In the genomic region with DNA sequence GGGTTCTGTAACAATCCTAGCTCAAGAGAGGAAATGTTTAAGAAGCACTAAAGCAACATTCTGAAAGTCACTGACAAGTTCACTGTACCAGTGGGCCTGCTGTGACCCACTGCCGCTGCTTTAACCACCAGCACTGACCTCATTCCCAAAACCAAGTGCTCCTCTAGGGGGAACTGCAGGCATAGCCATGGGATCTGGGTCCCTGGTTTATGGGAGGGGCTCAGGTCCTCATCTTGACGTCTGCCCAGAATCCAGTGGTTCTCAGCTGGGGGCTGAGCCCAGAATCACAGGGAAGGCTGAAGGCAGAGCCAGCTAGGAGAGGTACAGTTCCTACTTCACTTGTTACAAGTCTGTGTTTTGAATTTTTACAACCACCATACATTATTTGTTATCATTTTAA, we compare ENCODE assay signal across 10 cellular contexts. TPM values are rescaled to one million over a fixed set of nuclear protein-coding genes. Genes with fewer than 3 reads are reported as not detected.
DNase-seq lines count a peak whose midpoint lies in the region; ATAC-seq, FAIRE-seq and TF ChIP-seq lines count a peak whose summit lies in the region.
"Had no signal": no experiment of that assay in that cellular context is flagged by ENCODE, and none has a peak within 500 bp of the region (broad histone marks: within the 10 kb centered on the region; RNA-seq: fewer than 3 reads in every experiment).

No MANE protein-coding gene starts in this region.

- H3K9me3 ChIP-seq in A549: no peaks in the 10 kb centered on the region
- H3K9me3 ChIP-seq: body of pancreas had no signal

- CTCF ChIA-PET in A549 (lab: Yijun Ruan, JAX): interaction anchor here (0.7 to 2.9 kb wide), 13 partner anchors 11 to 148 kb away, joined by 3 to 20 read pairs (median 4); a partner anchor contains a TSS

- 53% methylated on average over 2 of the region's 2 CpGs for WGBS in A549 (ENCODE audit: missing lambda C conversion rate)

- no peak for TF ChIP-seq EP300 in A549 (IDR thresholded peaks at IDR 0.05)

- TF ChIP-seq CTCF in A549 (IDR thresholded peaks at IDR 0.05): peak; percentile 31; the same call in 2 of the 3 replicates
- no peak for TF ChIP-seq CTCF in HL-60 (IDR thresholded peaks at IDR 0.05; ENCODE audit: insufficient read depth, low read length)
- TF ChIP-seq CTCF in astrocyte of the cerebellum (IDR thresholded peaks at IDR 0.05; ENCODE audit: low read depth, low read length, missing control alignments): peak; percentile 68

- in situ Hi-C loops in astrocyte of the cerebellum (cut with HindIII; ENCODE audit: low sequenced_read_pairs): no loop called here

- no peak overlapping the region for H3K4me2 ChIP-seq in A549

- POLR2A ChIA-PET in A549 (lab: Yijun Ruan, JAX): no interaction called here

- no peaks in the 10 kb centered on the region for H3K4me1 ChIP-seq in A549
- H3K4me1 ChIP-seq: body of pancreas had no signal

- DNase-seq in A549 (ENCODE audit: low read depth in 1 of 2, low spot score in 1 of 2) (peak; percentile 38 to 40), HL-60 (ENCODE audit: low read depth in 1 of 2, low spot score in 1 of 2) (peak; percentile 7 to 40), astrocyte of the cerebellum (ENCODE audit: low read depth) (peak; percentile 49), iris pigment epithelial cell (ENCODE audit: low read depth) (peak; percentile 12), NCI-H2081 treated with DMSO at 0.1 percent for 48 hours (lab: John Stamatoyannopoulos, UW) (no peak), NCI-H1436 treated with DMSO at 0.1 percent for 48 hours (lab: John Stamatoyannopoulos, UW) (no peak)
- DNase-seq: body of pancreas, midbrain had no signal

- no peak for FAIRE-seq in A549 (lab: Jason Lieb, UNC)

- H3K4me3 ChIP-seq in A549 (no peak overlapping the region), HL-60 (replicated peaks; ENCODE audit: insufficient read depth, low read length) (no peak overlapping the region), astrocyte of the cerebellum (ENCODE audit: low read depth, low read length) (no peak overlapping the region)
- H3K4me3 ChIP-seq: body of pancreas had no signal

- TF ChIP-seq POLR2A in A549 (IDR thresholded peaks at IDR 0.05; ENCODE audit: low read length): no peak

- peak; percentile 52 to 71; a peak in 4 of 5 replicates for TF ChIP-seq RAD21 in A549 (conservative IDR thresholded peaks at IDR 0.05 in 1 of 2, IDR thresholded peaks at IDR 0.05 in 1 of 2)

- ATAC-seq in A549: peak; percentile 90 to 91
- ATAC-seq in GM18520 (IDR thresholded peaks at IDR 0.05; ENCODE audit: unreplicated experiment): no peak
- no peak for ATAC-seq in GM21390 (IDR thresholded peaks at IDR 0.05; ENCODE audit: unreplicated experiment)
- ATAC-seq: body of pancreas had no signal

- no peaks in the 10 kb centered on the region for H3K27me3 ChIP-seq in HL-60 (ENCODE audit: insufficient read depth, poor library complexity, severe bottlenecking)
- H3K27me3 ChIP-seq: body of pancreas had no signal

- 0 out of 6 replicates have a peak overlapping the region, but pooled peaks of 1 of the 2 experiments have one; percentile 8 for H3K27ac ChIP-seq in A549
- H3K27ac ChIP-seq in HL-60 (replicated peaks): peak overlapping the region; percentile 80
- H3K27ac ChIP-seq: body of pancreas had no signal

TF ChIP-seq in A549, 52 proteins besides CTCF, POLR2A, EP300 and RAD21:
- TF ChIP-seq SMC3 (IDR thresholded peaks at IDR 0.05): peak; percentile 34; the same call in 1 of the 3 replicates
- TF ChIP-seq, protein P1, sequence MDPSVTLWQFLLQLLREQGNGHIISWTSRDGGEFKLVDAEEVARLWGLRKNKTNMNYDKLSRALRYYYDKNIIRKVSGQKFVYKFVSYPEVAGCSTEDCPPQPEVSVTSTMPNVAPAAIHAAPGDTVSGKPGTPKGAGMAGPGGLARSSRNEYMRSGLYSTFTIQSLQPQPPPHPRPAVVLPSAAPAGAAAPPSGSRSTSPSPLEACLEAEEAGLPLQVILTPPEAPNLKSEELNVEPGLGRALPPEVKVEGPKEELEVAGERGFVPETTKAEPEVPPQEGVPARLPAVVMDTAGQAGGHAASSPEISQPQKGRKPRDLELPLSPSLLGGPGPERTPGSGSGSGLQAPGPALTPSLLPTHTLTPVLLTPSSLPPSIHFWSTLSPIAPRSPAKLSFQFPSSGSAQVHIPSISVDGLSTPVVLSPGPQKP (IDR thresholded peaks at IDR 0.05; ENCODE audit: low read depth, low read length): no peak

RNA-seq across cellular contexts. Expression of a gene that starts 36.1 kb away (rescaled TPM):
- polyA plus RNA-seq in A549 (2011; rRNA removed) (7.3 and 8.3 TPM in 2 replicates), A549 (2017; fragmentation: RNase III; extraction: RNeasy Plus Mini Kit Qiagen cat#74134 plus additional on column Dnase treatment) (16.0 to 16.3 TPM (median 16.3 TPM) in 3 replicates)
- 14.2 and 24.1 TPM in 2 replicates for polyA plus RNA-seq in A549 (2012; cell fraction: cytosol; rRNA removed)
- 37.4 and 58.1 TPM in 2 replicates for polyA plus RNA-seq in A549 (2012; cell fraction: nucleus; rRNA removed)
- 9.9 and 10.5 TPM in 2 replicates for polyA minus RNA-seq in A549 (2011; rRNA and poly(A)+ RNA removed)

Comparison
In these comparisons a context has a peak if more than half of its experiments do, and no peak if none do; other contexts are left out.
1. ATAC-seq: peak in A549 (2 of 2); none in GM18520 (single experiment) and GM21390 (single experiment).
2. DNase-seq: peak in A549 (2 of 2), HL-60 (2 of 2), astrocyte of the cerebellum (single experiment) and iris pigment epithelial cell (single experiment); none in NCI-H2081 treated with DMSO at 0.1 percent for 48 hours (single experiment) and NCI-H1436 treated with DMSO at 0.1 percent for 48 hours (single experiment).